ENCODE assay signal across 1 cellular context in genomic region chr1:168833801-168834224, GRCh38.
TF ChIP-seq lines count a peak whose summit lies in the region.

No MANE protein-coding gene starts in this region.

TF ChIP-seq in K562, 482 proteins besides CTCF, POLR2A, EP300 and RAD21 (continued from another document):
- no peak for TF ChIP-seq ZNF655 (CRISPR knock-in tag; IDR thresholded peaks at IDR 0.05)
- no peak for TF ChIP-seq SOX6 (IDR thresholded peaks at IDR 0.05)
TF ChIP-seq in K562: peak in this region for 0.
